Comparison of ENCODE assay signal across 13 cellular contexts in genomic region chr6:153618371-153619328, GRCh38.
DNase-seq lines count a peak whose midpoint lies in the region; ATAC-seq, FAIRE-seq and TF ChIP-seq lines count a peak whose summit lies in the region.
"Had no signal": no experiment of that assay in that cellular context is flagged by ENCODE, and none has a peak within 500 bp of the region (broad histone marks: within the 10 kb centered on the region; RNA-seq: fewer than 3 reads in every experiment).

No MANE protein-coding gene starts in this region.

- no peaks in the 10 kb centered on the region for H3K79me2 ChIP-seq in HepG2 (ENCODE audit: insufficient read depth, low read length)

- H3K9ac ChIP-seq in HepG2 (ENCODE audit: insufficient read depth, low read depth, low read length): no peak overlapping the region
- H3K9ac ChIP-seq: KMS-11 had no signal

- TF ChIP-seq EP300 in HepG2 (IDR thresholded peaks at IDR 0.05; ENCODE audit: low read depth in 2 of 2, low read length in 2 of 2) (peak in 1 of 2 experiments; percentile 42; a peak in 1 of 4 replicates), HepG2 (CRISPR knock-in tag; IDR thresholded peaks at IDR 0.05; ENCODE audit: borderline replicate concordance) (no peak)

- H3K36me3 ChIP-seq in HepG2 (replicated peaks in 1 of 2; ENCODE audit: control insufficient read depth in 1 of 2, insufficient read depth in 2 of 2, low read length in 2 of 2) (no peaks in the 10 kb centered on the region), right lobe of liver (no peaks in the 10 kb centered on the region), mesodermal cell (ENCODE audit: control insufficient read depth, insufficient read depth, low read length) (no peaks in the 10 kb centered on the region)

- peaks cover 18% of the 10 kb centered on the region; the same call in 1 of the 2 replicates for H3K4me1 ChIP-seq in HepG2 (ENCODE audit: insufficient read depth, low read length)
- H3K4me1 ChIP-seq in right lobe of liver: no peaks in the 10 kb centered on the region
- H3K4me1 ChIP-seq in mesodermal cell (ENCODE audit: control insufficient read depth, insufficient read depth, low read length, poor library complexity, severe bottlenecking): peaks cover 18% of the 10 kb centered on the region

- POLR2A ChIA-PET in HepG2 (lab: Yijun Ruan, JAX): no interaction called here

- H3K9me3 ChIP-seq in HepG2 (ENCODE audit: low read length) (no peaks in the 10 kb centered on the region), right lobe of liver (no peaks in the 10 kb centered on the region), mesodermal cell (ENCODE audit: control insufficient read depth, low read length) (no peaks in the 10 kb centered on the region)

- DNase-seq in HepG2 (ENCODE audit: low spot score): no peak
- no peak for DNase-seq in right lobe of liver
- no peak for DNase-seq in sciatic nerve (ENCODE audit: low spot score)
- DNase-seq in NCI-H2081 (lab: John Stamatoyannopoulos, UW): no peak
- DNase-seq in posterior cingulate gyrus: no peak
- no peak for DNase-seq in NCI-H748 treated with DMSO at 0.1 percent for 48 hours (lab: John Stamatoyannopoulos, UW)
- DNase-seq: Calu3, DMS79 treated with DMSO at 0.1 percent for 48 hours, NCI-H1092 had no signal

- no peak overlapping the region for H3K27ac ChIP-seq in HepG2 (ENCODE audit: extremely low read length, insufficient read depth, low read length)
- H3K27ac ChIP-seq in right lobe of liver: no peak overlapping the region
- peak overlapping the region; percentile 57 for H3K27ac ChIP-seq in mesodermal cell (ENCODE audit: low read depth, low read length, severe bottlenecking)
- H3K27ac ChIP-seq: KMS-11 had no signal

- no peak for TF ChIP-seq RAD21 in HepG2 (CRISPR knock-in tag; IDR thresholded peaks at IDR 0.05)

- in situ Hi-C loops in HepG2 (cut with HindIII; ENCODE audit: extremely low pct_ligation_motif_present, low pct_unique_long_range_greater_than_20kb): no loop called here

- peak; percentile 97 for ATAC-seq in HepG2
- ATAC-seq in right lobe of liver: no peak
- ATAC-seq in sciatic nerve: no peak

- intact Hi-C loops in HepG2 (cut with micrococcal nuclease; ENCODE audit: unreplicated experiment): loop anchor here (5.0 kb wide), 1 partner anchor 614 kb away; no protein-coding TSS in a partner anchor
- intact Hi-C loops in right lobe of liver (cut with DNase I): no loop called here
- intact Hi-C loops in sciatic nerve (cut with DNase I): no loop called here
- intact Hi-C loops in posterior cingulate gyrus (cut with DNase I): no loop called here

- TF ChIP-seq POLR2A in HepG2 (IDR thresholded peaks at IDR 0.05; ENCODE audit: insufficient read depth in 1 of 2, low read depth in 2 of 2, low read length in 2 of 2): no peak
- no peak for TF ChIP-seq POLR2A in right lobe of liver (IDR thresholded peaks at IDR 0.05)

- H3K4me2 ChIP-seq in HepG2 (ENCODE audit: low read depth, low read length): no peak overlapping the region
- H3K4me2 ChIP-seq: KMS-11 had no signal

- H4K20me1 ChIP-seq in HepG2 (ENCODE audit: insufficient read depth, low read length): no peaks in the 10 kb centered on the region

- CTCF ChIA-PET in HepG2 (lab: Yijun Ruan, JAX; ENCODE audit: low intra/inter-chr PET ratio, low total read pairs): no interaction called here

- WGBS in HepG2 (ENCODE audit: low lambda C conversion rate): 1% methylated on average over 8 of the region's 8 CpGs
- WGBS in right lobe of liver (ENCODE audit: insufficient coverage, low coverage, low lambda C conversion rate, missing lambda C conversion rate): 25% methylated on average over 8 of the region's 8 CpGs
- 79% methylated on average over 4 to 6 of the region's 8 CpGs for WGBS in mesodermal cell (ENCODE audit: insufficient coverage in 2 of 2), 2 experiments

- FAIRE-seq in HepG2 (lab: Jason Lieb, UNC) (peak; percentile 54), endometrium (lab: Jason Lieb, UNC) (peak; percentile 48)
- FAIRE-seq: GM12892 had no signal

- BruUV-seq in HepG2 (replicated peaks; lab: Mats Ljungman, UMichigan): no TSS peak

- H3K4me3 ChIP-seq in HepG2 (replicated peaks in 1 of 3; ENCODE audit: insufficient read depth in 1 of 3, low read depth in 2 of 3, low read length in 3 of 3) (no peak overlapping the region), right lobe of liver (no peak overlapping the region), mesodermal cell (ENCODE audit: extremely low read depth, insufficient read depth, low read length, poor library complexity, severe bottlenecking) (no peak overlapping the region)

- H2AFZ ChIP-seq in HepG2 (ENCODE audit: low read length): no peak overlapping the region

- no peak for TF ChIP-seq CTCF in HepG2 (CRISPR knock-in tag; IDR thresholded peaks at IDR 0.05)
- TF ChIP-seq CTCF in right lobe of liver (IDR thresholded peaks at IDR 0.05): no peak

- H3K27me3 ChIP-seq in HepG2 (ENCODE audit: control insufficient read depth in 1 of 2, insufficient read depth in 2 of 2, low read length in 2 of 2): no peaks in the 10 kb centered on the region
- no peaks in the 10 kb centered on the region for H3K27me3 ChIP-seq in right lobe of liver

TF ChIP-seq in HepG2, 621 proteins besides CTCF, POLR2A, EP300 and RAD21 (continues in another document):
- TF ChIP-seq CREB1 (IDR thresholded peaks at IDR 0.05) (no peak), CREB1 (CRISPR knock-in tag; IDR thresholded peaks at IDR 0.05) (peak; percentile 20; the same call in 1 of the 2 replicates), HINFP (CRISPR knock-in tag; IDR thresholded peaks at IDR 0.05; ENCODE audit: low read depth) (no peak), TEAD3 (CRISPR knock-in tag; optimal IDR thresholded peaks at IDR 0.05; ENCODE audit: borderline replicate concordance) (peak; percentile 20), POLR2AphosphoS2 (IDR thresholded peaks at IDR 0.05; ENCODE audit: low read depth, low read length) (no peak), ZBTB10 (CRISPR knock-in tag; IDR thresholded peaks at IDR 0.05; ENCODE audit: borderline replicate concordance) (no peak), TCF7 (IDR thresholded peaks at IDR 0.05; ENCODE audit: low read depth) (peak; percentile 35; the same call in 1 of the 2 replicates), GABPA (IDR thresholded peaks at IDR 0.05; ENCODE audit: low read depth, low read length) (no peak), GABPA (CRISPR knock-in tag; IDR thresholded peaks at IDR 0.05; ENCODE audit: low read depth) (no peak), CHCHD3 (CRISPR knock-in tag; IDR thresholded peaks at IDR 0.05) (no peak), PAXIP1 (CRISPR knock-in tag; conservative IDR thresholded peaks at IDR 0.05) (peak; percentile 72), ISL2 (CRISPR knock-in tag; IDR thresholded peaks at IDR 0.05) (no peak), RXRA (CRISPR knock-in tag; IDR thresholded peaks at IDR 0.05) (no peak), MAFF (IDR thresholded peaks at IDR 0.05; ENCODE audit: low read depth, low read length) (no peak)
